ENCODE assay signal across 9 cellular contexts in genomic region chr18:55420665-55420964, GRCh38.
DNase-seq lines count a peak whose midpoint lies in the region; ATAC-seq and TF ChIP-seq lines count a peak whose summit lies in the region.
"Had no signal": no experiment of that assay in that cellular context is flagged by ENCODE, and none has a peak within 500 bp of the region (broad histone marks: within the 10 kb centered on the region; RNA-seq: fewer than 3 reads in every experiment).

No MANE protein-coding gene starts in this region.

- H3K4me3 ChIP-seq in right atrium auricular region (peak overlapping the region in 1 of 2 donors; percentile 42), MG63 (peak overlapping the region; percentile 35), uterus (peak overlapping the region in 1 of 2 donors; percentile 6)

- DNase-seq in right atrium auricular region (ENCODE audit: low spot score) (no peak), Right ventricle myocardium inferior (ENCODE audit: missing footprints) (no peak), MG63 (no peak), germinal center (ENCODE audit: low spot score) (peak; percentile 31), uterus (no peak), foreskin melanocyte (no peak), erythroblast (lab: John Stamatoyannopoulos, UW) (no peak), NCI-H1105 treated with DMSO at 0.1 percent for 48 hours (lab: John Stamatoyannopoulos, UW) (no peak)
- DNase-seq: CD8-positive, alpha-beta T cell had no signal

- peak overlapping the region; percentile 80 for H3K27ac ChIP-seq in right atrium auricular region
- H3K27ac ChIP-seq in uterus = peak overlapping the region; percentile 77 to 93

- intact Hi-C loops in Right ventricle myocardium inferior (cut with DNase I) = loop anchor here (5.0 kb wide), 3 partner anchors 57 to 1157 kb away; no protein-coding TSS in a partner anchor
- intact Hi-C loops in uterus (cut with DNase I; ENCODE audit: low total_unique reads) = no loop called here

- H3K36me3 ChIP-seq in right atrium auricular region (no peaks in the 10 kb centered on the region), MG63 (no peaks in the 10 kb centered on the region), uterus (no peaks in the 10 kb centered on the region)

- TF ChIP-seq POLR2A in uterus (IDR thresholded peaks at IDR 0.05) (no peak), erythroblast (IDR thresholded peaks at IDR 0.05; ENCODE audit: low read length) (no peak)

- no peak for ATAC-seq in Right ventricle myocardium inferior
- ATAC-seq: CD8-positive, alpha-beta T cell had no signal

- no peaks in the 10 kb centered on the region for H3K9me3 ChIP-seq in right atrium auricular region
- H3K9me3 ChIP-seq in MG63 = no peaks in the 10 kb centered on the region
- no peaks in the 10 kb centered on the region for H3K9me3 ChIP-seq in uterus

- no peaks in the 10 kb centered on the region for H3K27me3 ChIP-seq in right atrium auricular region
- no peaks in the 10 kb centered on the region for H3K27me3 ChIP-seq in MG63
- no peaks in the 10 kb centered on the region for H3K27me3 ChIP-seq in uterus

- TF ChIP-seq CTCF in right atrium auricular region (IDR thresholded peaks at IDR 0.05) (no peak), uterus (IDR thresholded peaks at IDR 0.05) (no peak)

- H3K4me1 ChIP-seq in right atrium auricular region (peaks cover 0 to 19% of the 10 kb centered on the region in 2 donors), uterus (no peaks in the 10 kb centered on the region)
